ENCODE assay signal across 6 cellular contexts in genomic region chr1:143718524-143718923, GRCh38.
"Had no signal": no experiment of that assay in that cellular context is flagged by ENCODE, and none has a peak within 500 bp of the region (broad histone marks: within the 10 kb centered on the region; RNA-seq: fewer than 3 reads in every experiment).

No MANE protein-coding gene starts in this region.

- H3K4me2 ChIP-seq: GM23338 had no signal

- ATAC-seq: GM23338 had no signal

- DNase-seq: H9, HCEC 1CT, KG1 had no signal

- FAIRE-seq: H1, H54 had no signal

- H3K4me3 ChIP-seq: GM23338 had no signal

- H2AFZ ChIP-seq: GM23338 had no signal
